Comparison of ENCODE assay signal across 8 cellular contexts in the genomic region with DNA sequence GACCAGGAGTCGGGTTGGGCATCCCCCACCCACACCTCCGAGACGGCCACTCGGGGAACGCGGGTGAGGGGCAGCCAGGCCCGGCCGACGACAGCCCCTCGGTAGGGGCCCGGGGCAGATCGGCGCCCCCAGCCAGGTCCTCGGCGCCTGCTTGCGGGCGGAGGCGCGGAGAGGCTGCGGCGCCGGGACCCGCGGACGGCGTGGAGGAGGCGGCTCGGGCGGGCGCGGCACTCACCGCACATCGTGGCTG. TPM values are rescaled to one million over a fixed set of nuclear protein-coding genes. Genes with fewer than 3 reads are reported as not detected.
DNase-seq lines count a peak whose midpoint lies in the region; ATAC-seq, FAIRE-seq and TF ChIP-seq lines count a peak whose summit lies in the region.

No MANE protein-coding gene starts in this region.

- no peak overlapping the region for H3K23ac ChIP-seq in H1 (ENCODE audit: insufficient read length)

- H4K20me1 ChIP-seq in H1 (replicated peaks in 1 of 2; ENCODE audit: control insufficient read depth in 1 of 2, insufficient read depth in 2 of 2, low read length in 2 of 2): peaks cover 19 to 21% of the 10 kb centered on the region in 2 experiments

- POLR2A ChIA-PET in H1 (lab: Charles Lee; ENCODE audit: partially characterized antibody): interaction anchor here (1.3 to 2.4 kb wide), 2 partner anchors 9 to 28 kb away, joined by 3 to 14 read pairs; no protein-coding TSS in a partner anchor

- H3K4ac ChIP-seq in H1 (replicated peaks; ENCODE audit: insufficient read length, low read depth, low read length): no peak overlapping the region

- H4K91ac ChIP-seq in H1 (replicated peaks; ENCODE audit: insufficient read length, low read length): no peak overlapping the region

- peaks cover 17% of the 10 kb centered on the region for H3K79me1 ChIP-seq in H1 (ENCODE audit: low read depth, low read length)

- H2BK5ac ChIP-seq in H1 (ENCODE audit: low read depth, low read length): no peak overlapping the region

- no peak for TF ChIP-seq CTCF in H1 (IDR thresholded peaks at IDR 0.05; ENCODE audit: control extremely low read depth in 1 of 3, insufficient read depth in 1 of 3, low read depth in 1 of 3, low read length in 3 of 3)
- no peak for TF ChIP-seq CTCF in parathyroid adenoma (IDR thresholded peaks at IDR 0.05)

- no peak overlapping the region for H3K14ac ChIP-seq in H1 (ENCODE audit: insufficient read length)

- FAIRE-seq in H1 (lab: Jason Lieb, UNC): no peak

- no peak overlapping the region for H2BK20ac ChIP-seq in H1 (ENCODE audit: low read length)

- H3K27ac ChIP-seq in H1 (ENCODE audit: low read depth, low read length) (no peak overlapping the region), parathyroid adenoma (no peak overlapping the region)

- H2BK120ac ChIP-seq in H1 (replicated peaks; ENCODE audit: low read depth, low read length): no peak overlapping the region

- H4K5ac ChIP-seq in H1 (ENCODE audit: insufficient read length, low read depth, low read length): no peak overlapping the region

- ATAC-seq in GM19025 (IDR thresholded peaks at IDR 0.05; ENCODE audit: low read depth, unreplicated experiment) (peak; percentile 9), HG03280 (IDR thresholded peaks at IDR 0.05; ENCODE audit: unreplicated experiment) (peak; percentile 18)

- DNase-seq in H1 (ENCODE audit: low read depth in 1 of 2, low spot score in 2 of 2) (no peak), NCI-H2196 treated with DMSO at 0.1 percent for 48 hours (lab: John Stamatoyannopoulos, UW; ENCODE audit: unreplicated experiment) (no peak), NCI-H146 (lab: John Stamatoyannopoulos, UW) (no peak), midbrain (lab: John Stamatoyannopoulos, UW) (no peak), NCI-H510A (lab: John Stamatoyannopoulos, UW) (no peak)

- H3K9me3 ChIP-seq in H1 (ENCODE audit: insufficient read depth in 2 of 2, low read depth in 1 of 2, low read length in 1 of 2) (no peaks in the 10 kb centered on the region), parathyroid adenoma (ENCODE audit: control insufficient read depth, low read length) (no peaks in the 10 kb centered on the region)

- H3K4me3 ChIP-seq in H1 (ENCODE audit: extremely low read depth in 1 of 4, insufficient read depth in 2 of 4, low read depth in 3 of 4, low read length in 4 of 4) (peak overlapping the region; percentile 65 to 97 (median 70)), parathyroid adenoma (ENCODE audit: low read depth, low read length) (peak overlapping the region; percentile 74)

- no peak overlapping the region for H2BK12ac ChIP-seq in H1 (ENCODE audit: low read depth, low read length)

- H3K56ac ChIP-seq in H1 (replicated peaks; ENCODE audit: insufficient read length, low read depth, low read length): no peak overlapping the region

- H3K4me1 ChIP-seq in H1 (replicated peaks in 1 of 4; ENCODE audit: control insufficient read depth in 3 of 4, insufficient read depth in 4 of 4, low read length in 3 of 4) (peaks cover 11 to 33% (median 18%) of the 10 kb centered on the region in 4 experiments), parathyroid adenoma (no peaks in the 10 kb centered on the region)

- H2AFZ ChIP-seq in H1 (ENCODE audit: low read length): no peak overlapping the region
- H2AFZ ChIP-seq in parathyroid adenoma: peak overlapping the region; percentile 96

- no peak overlapping the region for H2BK15ac ChIP-seq in H1 (ENCODE audit: low read length)

- no peak for TF ChIP-seq RAD21 in H1 (IDR thresholded peaks at IDR 0.05 in 1 of 2, conservative IDR thresholded peaks at IDR 0.05 in 1 of 2; ENCODE audit: low read depth in 2 of 2, low read length in 2 of 2)

- H3K18ac ChIP-seq in H1 (ENCODE audit: extremely low read depth, low read length): peak overlapping the region; percentile 71

- H3K79me2 ChIP-seq in H1 (ENCODE audit: control insufficient read depth in 1 of 2, insufficient read depth in 2 of 2, low read length in 2 of 2) (peaks cover 5 to 50% of the 10 kb centered on the region in 2 experiments; a peak in 3 of 4 replicates), parathyroid adenoma (no peaks in the 10 kb centered on the region)

- CTCF ChIA-PET in H1 (lab: Charles Lee; ENCODE audit: partially characterized antibody): no interaction called here

- peak overlapping the region; percentile 86 to 99 for H3K4me2 ChIP-seq in H1 (ENCODE audit: insufficient read depth in 1 of 2, low read depth in 2 of 2, low read length in 2 of 2)
- peak overlapping the region; percentile 96 for H3K4me2 ChIP-seq in parathyroid adenoma (ENCODE audit: low read length)

- no peak overlapping the region; the same call in 1 of the 2 replicates for H4K8ac ChIP-seq in H1 (ENCODE audit: extremely low read depth, insufficient read depth, low read length)

- no peak for TF ChIP-seq POLR2A in H1 (IDR thresholded peaks at IDR 0.05; ENCODE audit: control extremely low read depth in 1 of 2, low read depth in 2 of 2, low read length in 2 of 2)

- H3K9ac ChIP-seq in H1 (replicated peaks in 1 of 4; ENCODE audit: extremely low read depth in 1 of 4, low read depth in 3 of 4, low read length in 3 of 4) (peak overlapping the region in 3 of 4 experiments; percentile 48 to 61 (median 55); a peak in 5 of 7 replicates), parathyroid adenoma (no peak overlapping the region)

- WGBS in H1 (ENCODE audit: extremely low coverage in 1 of 2, insufficient coverage in 1 of 2, insufficient read length in 1 of 2, insufficient replicate concordance in 2 of 2, low coverage in 1 of 2, low lambda C conversion rate in 2 of 2, missing lambda C conversion rate in 1 of 2), 2 experiments: 0% methylated on average over 29 of the region's 33 CpGs; no CpG with 5 or more reads in 1 of the 2 experiments

- peaks cover 14% of the 10 kb centered on the region; the same call in 1 of the 2 replicates for H3K23me2 ChIP-seq in H1 (ENCODE audit: low read depth, low read length)

- TF ChIP-seq EP300 in H1 (IDR thresholded peaks at IDR 0.05; ENCODE audit: borderline replicate concordance in 1 of 2, low read depth in 2 of 2, low read length in 2 of 2): no peak

- H3K36me3 ChIP-seq in H1 (ENCODE audit: control insufficient read depth in 2 of 4, insufficient read depth in 4 of 4, low read length in 3 of 4) (peaks cover 0 to 3% (median 0%) of the 10 kb centered on the region in 4 experiments; a peak in 2 of 8 replicates), parathyroid adenoma (ENCODE audit: control insufficient read depth, insufficient read depth, low read length) (no peaks in the 10 kb centered on the region)

- H2AK5ac ChIP-seq in H1 (ENCODE audit: low read depth, low read length): no peak overlapping the region

- H3K27me3 ChIP-seq in H1 (replicated peaks in 1 of 4; ENCODE audit: control insufficient read depth in 3 of 4, extremely low read depth in 1 of 4, insufficient read depth in 3 of 4, low read length in 3 of 4): peaks cover 0 to 19% (median 18%) of the 10 kb centered on the region in 4 experiments; a peak in 5 of 7 replicates
- H3K27me3 ChIP-seq in parathyroid adenoma (ENCODE audit: control insufficient read depth, insufficient read depth, low read length): no peaks in the 10 kb centered on the region

TF ChIP-seq in H1, 55 proteins besides CTCF, POLR2A, EP300 and RAD21:
- TF ChIP-seq SP1 (IDR thresholded peaks at IDR 0.05; ENCODE audit: low read depth, low read length) (no peak), KDM1A (IDR thresholded peaks at IDR 0.05; ENCODE audit: borderline replicate concordance, low read length) (no peak), HDAC6 (IDR thresholded peaks at IDR 0.05; ENCODE audit: low read depth, low read length) (no peak), KDM5A (IDR thresholded peaks at IDR 0.05; ENCODE audit: low read length) (no peak), TEAD4 (IDR thresholded peaks at IDR 0.05; ENCODE audit: low read depth, low read length) (no peak), CBX5 (IDR thresholded peaks at IDR 0.05; ENCODE audit: low read depth, low read length) (no peak), KDM4A (IDR thresholded peaks at IDR 0.05; ENCODE audit: low read depth, low read length, severe bottlenecking) (no peak), RXRA (IDR thresholded peaks at IDR 0.05; ENCODE audit: insufficient read depth, low read depth, low read length) (no peak), BCL11A (IDR thresholded peaks at IDR 0.05; ENCODE audit: low read depth in 2 of 2, low read length in 2 of 2) (no peak), SRF (IDR thresholded peaks at IDR 0.05; ENCODE audit: low read depth, low read length) (no peak), TCF12 (IDR thresholded peaks at IDR 0.05; ENCODE audit: low read depth, low read length) (no peak), HDAC2 (IDR thresholded peaks at IDR 0.05; ENCODE audit: borderline replicate concordance in 1 of 2, low read depth in 2 of 2, low read length in 2 of 2) (no peak), EZH2 (IDR thresholded peaks at IDR 0.05; ENCODE audit: low read depth, low read length, severe bottlenecking) (no peak), SAP30 (IDR thresholded peaks at IDR 0.05; ENCODE audit: insufficient read depth, insufficient replicate concordance, low read length) (no peak), NANOG (IDR thresholded peaks at IDR 0.05; ENCODE audit: insufficient read depth, low read depth, low read length, poor library complexity, severe bottlenecking) (no peak)

RNA-seq across cellular contexts. Expression of gene GFPT2, which starts 0.2 kb away (rescaled TPM):
- total RNA-seq in H1 (2021; fragmentation: NEBNext Ultra II Directional; extraction: Animal tissue kit (Norgen Biotek cat#: 25700)): 141 and 143 TPM in 2 replicates
- polyA plus RNA-seq in H1 (2011; rRNA removed): 83.7 and 90.0 TPM in 2 replicates
- 101 TPM for polyA plus RNA-seq in H1 (2011; cell fraction: cytosol; rRNA removed)
- 136 TPM for polyA plus RNA-seq in H1 (2011; cell fraction: nucleus; rRNA removed)
- polyA plus RNA-seq in H1 (2012, experiment 1 of 2): 78.6 to 104 TPM (median 83.3 TPM) in 4 replicates
- 47.5 TPM for polyA plus RNA-seq in H1 (2012, experiment 2 of 2)
- polyA plus RNA-seq in H1 (2013, experiment 1 of 2): 73.7 TPM
- polyA plus RNA-seq in H1 (2013, experiment 2 of 2): 66.5 TPM
- polyA minus RNA-seq in H1 (2011; rRNA and poly(A)+ RNA removed): 118 and 127 TPM in 2 replicates
- 56.6 TPM for polyA minus RNA-seq in H1 (2011; cell fraction: cytosol; rRNA and poly(A)+ RNA removed)
- polyA minus RNA-seq in H1 (2011; cell fraction: nucleus; rRNA and poly(A)+ RNA removed): 80.8 TPM
